Comparison of ENCODE assay signal across 9 cellular contexts in genomic region chr22:23226497-23226850, GRCh38. TPM values are rescaled to one million over a fixed set of nuclear protein-coding genes. Genes with fewer than 3 reads are reported as not detected.
DNase-seq lines count a peak whose midpoint lies in the region; ATAC-seq and TF ChIP-seq lines count a peak whose summit lies in the region.
"Had no signal": no experiment of that assay in that cellular context is flagged by ENCODE, and none has a peak within 500 bp of the region (broad histone marks: within the 10 kb centered on the region; RNA-seq: fewer than 3 reads in every experiment).

No MANE protein-coding gene starts in this region.

- peaks cover 0 to 3% of the 10 kb centered on the region in 2 experiments; a peak in 1 of 4 replicates for H3K9me3 ChIP-seq in HCT116 (ENCODE audit: control insufficient read depth in 1 of 2, insufficient read depth in 1 of 2, low read depth in 1 of 2, low read length in 2 of 2)
- no peaks in the 10 kb centered on the region for H3K9me3 ChIP-seq in trophoblast cell (ENCODE audit: insufficient read depth, low read depth, low read length)

- H4K91ac ChIP-seq in trophoblast cell (ENCODE audit: low read depth, low read length): no peak overlapping the region

- no peak for DNase-seq in HCT116 (ENCODE audit: low read depth, low spot score)
- peak; percentile 50 for DNase-seq in fibroblast of gingiva (ENCODE audit: low read depth)
- DNase-seq in trophoblast cell: no peak
- no peak for DNase-seq in foreskin melanocyte
- no peak for DNase-seq in AML-193 (lab: John Stamatoyannopoulos, UW)
- DNase-seq in AG08396 (ENCODE audit: low spot score): no peak
- DNase-seq: NCI-H1436 treated with DMSO at 0.1 percent for 48 hours had no signal

- peaks cover 6 to 8% of the 10 kb centered on the region in 2 experiments; a peak in 3 of 4 replicates for H3K4me1 ChIP-seq in HCT116 (ENCODE audit: control insufficient read depth in 1 of 2, insufficient read depth in 2 of 2, low read length in 2 of 2)
- peaks cover 6 to 11% of the 10 kb centered on the region in 2 experiments for H3K4me1 ChIP-seq in trophoblast cell (ENCODE audit: control insufficient read depth in 1 of 2, insufficient read depth in 2 of 2, low read length in 2 of 2)

- H3K18ac ChIP-seq in trophoblast cell (ENCODE audit: low read length): no peak overlapping the region

- no peak overlapping the region for H3K14ac ChIP-seq in trophoblast cell (ENCODE audit: low read length)

- H2AFZ ChIP-seq in HCT116 (ENCODE audit: low read depth, low read length, poor library complexity, severe bottlenecking) (no peak overlapping the region), trophoblast cell (ENCODE audit: insufficient read depth, low read length, poor library complexity) (no peak overlapping the region)

- POLR2A ChIA-PET in HCT116 (lab: Charles Lee): no interaction called here

- H2BK5ac ChIP-seq in trophoblast cell (ENCODE audit: low read depth, low read length, poor library complexity): no peak overlapping the region

- H3K79me2 ChIP-seq in HCT116 (ENCODE audit: insufficient read depth, low read length) (peaks cover 94% of the 10 kb centered on the region), trophoblast cell (ENCODE audit: control insufficient read depth, insufficient read depth, low read length, poor library complexity) (peaks cover 21% of the 10 kb centered on the region)

- ATAC-seq in HCT116: no peak
- ATAC-seq in GM21723 (IDR thresholded peaks at IDR 0.05; ENCODE audit: unreplicated experiment): no peak

- no peak for TF ChIP-seq POLR2A in HCT116 (IDR thresholded peaks at IDR 0.05; ENCODE audit: borderline replicate concordance, extremely low read depth, insufficient read depth, insufficient read length)

- BruUV-seq in HCT116 (replicated peaks; lab: Mats Ljungman, UMichigan): no TSS peak

- no peaks in the 10 kb centered on the region for H3K36me3 ChIP-seq in HCT116 (ENCODE audit: control insufficient read depth in 1 of 2, insufficient read depth in 2 of 2, low read length in 2 of 2)
- H3K36me3 ChIP-seq in trophoblast cell (ENCODE audit: control insufficient read depth in 1 of 2, insufficient read depth in 2 of 2, low read length in 2 of 2): peaks cover 0 to 6% of the 10 kb centered on the region in 2 experiments

- H3K27ac ChIP-seq in HCT116 (ENCODE audit: low read depth, low read length) (peak overlapping the region; percentile 16; the same call in 1 of the 2 replicates), VCaP (peak overlapping the region; percentile 41), trophoblast cell (ENCODE audit: low read depth, low read length) (no peak overlapping the region)

- H4K8ac ChIP-seq in trophoblast cell (ENCODE audit: low read depth, low read length): no peak overlapping the region

- H2BK12ac ChIP-seq in trophoblast cell (ENCODE audit: low read length): no peak overlapping the region

- no peak overlapping the region for H3K23ac ChIP-seq in trophoblast cell (ENCODE audit: low read length)

- H4K12ac ChIP-seq in trophoblast cell (ENCODE audit: low read depth, low read length): no peak overlapping the region

- RAD21 ChIA-PET in HCT116 (lab: Charles Lee; ENCODE audit: low non-redundant PET in 1 of 2, low total read pairs in 2 of 2, uncharacterized antibody in 2 of 2, unreplicated experiment in 2 of 2): no interaction called here

- no peaks in the 10 kb centered on the region for H3K79me1 ChIP-seq in trophoblast cell (ENCODE audit: low read length)

- TF ChIP-seq CTCF in HCT116 (IDR thresholded peaks at IDR 0.05 in 2 of 3, conservative IDR thresholded peaks at IDR 0.05 in 1 of 3; ENCODE audit: borderline replicate concordance in 1 of 3, insufficient read depth in 1 of 3, low read depth in 2 of 3, low read length in 2 of 3) (no peak), VCaP (conservative IDR thresholded peaks at IDR 0.05) (no peak)

- H3K4me2 ChIP-seq in HCT116 (ENCODE audit: low read length) (no peak overlapping the region), trophoblast cell (ENCODE audit: low read length) (no peak overlapping the region)

- CTCF ChIA-PET in HCT116 (lab: Charles Lee): no interaction called here

- no peak overlapping the region for H2BK120ac ChIP-seq in trophoblast cell (ENCODE audit: insufficient read depth, low read length, poor library complexity)

- no peaks in the 10 kb centered on the region for H3K9me2 ChIP-seq in HCT116 (ENCODE audit: insufficient read depth)

- intact Hi-C loops in HCT116 (cut with micrococcal nuclease): no loop called here

- no peak overlapping the region for H2AK5ac ChIP-seq in trophoblast cell (ENCODE audit: low read length)

- H3K9ac ChIP-seq in HCT116 (ENCODE audit: low read length): no peak overlapping the region
- H3K9ac ChIP-seq in trophoblast cell (ENCODE audit: low read length): no peak overlapping the region

- H3K27me3 ChIP-seq in HCT116 (ENCODE audit: insufficient read depth, low read length) (no peaks in the 10 kb centered on the region), trophoblast cell (ENCODE audit: insufficient read depth, low read length) (no peaks in the 10 kb centered on the region)

- H4K20me1 ChIP-seq in HCT116 (ENCODE audit: insufficient read depth): peaks cover 10% of the 10 kb centered on the region

- H3K4ac ChIP-seq in trophoblast cell (ENCODE audit: low read depth, low read length): peak overlapping the region; percentile 33

- no peak for TF ChIP-seq RAD21 in HCT116 (IDR thresholded peaks at IDR 0.05; ENCODE audit: low read depth)

- H3K4me3 ChIP-seq in HCT116 (replicated peaks in 1 of 2; ENCODE audit: low read depth in 1 of 2, low read length in 2 of 2): no peak overlapping the region
- H3K4me3 ChIP-seq in trophoblast cell (ENCODE audit: low read depth, low read length): no peak overlapping the region

TF ChIP-seq in HCT116, 20 proteins besides CTCF, POLR2A, EP300 and RAD21:
- TF ChIP-seq ZBTB33 (IDR thresholded peaks at IDR 0.05; ENCODE audit: extremely low read depth, insufficient replicate concordance, low read length) (no peak), CEBPB (IDR thresholded peaks at IDR 0.05; ENCODE audit: low read depth) (no peak), ZNF274 (IDR thresholded peaks at IDR 0.05; ENCODE audit: low read depth, low read length) (no peak), REST (IDR thresholded peaks at IDR 0.05; ENCODE audit: low read depth) (no peak), SP1 (IDR thresholded peaks at IDR 0.05; ENCODE audit: low read depth) (no peak), SIN3A (IDR thresholded peaks at IDR 0.05; ENCODE audit: low read depth) (no peak), EZH2phosphoT487 (IDR thresholded peaks at IDR 0.05; ENCODE audit: borderline replicate concordance) (no peak), CBX3 (IDR thresholded peaks at IDR 0.05; ENCODE audit: low read depth) (no peak), ZFX (IDR thresholded peaks at IDR 0.05) (no peak), FOSL1 (IDR thresholded peaks at IDR 0.05; ENCODE audit: low read depth) (no peak), TCF7L2 (IDR thresholded peaks at IDR 0.05; ENCODE audit: borderline replicate concordance, extremely low read depth, insufficient read depth, insufficient read length) (no peak), EZH2 (IDR thresholded peaks at IDR 0.05) (no peak)
- TF ChIP-seq, protein P1, sequence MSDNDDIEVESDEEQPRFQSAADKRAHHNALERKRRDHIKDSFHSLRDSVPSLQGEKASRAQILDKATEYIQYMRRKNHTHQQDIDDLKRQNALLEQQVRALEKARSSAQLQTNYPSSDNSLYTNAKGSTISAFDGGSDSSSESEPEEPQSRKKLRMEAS (IDR thresholded peaks at IDR 0.05): no peak
- TF ChIP-seq, protein P2, sequence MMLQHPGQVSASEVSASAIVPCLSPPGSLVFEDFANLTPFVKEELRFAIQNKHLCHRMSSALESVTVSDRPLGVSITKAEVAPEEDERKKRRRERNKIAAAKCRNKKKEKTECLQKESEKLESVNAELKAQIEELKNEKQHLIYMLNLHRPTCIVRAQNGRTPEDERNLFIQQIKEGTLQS (IDR thresholded peaks at IDR 0.05): no peak
TF ChIP-seq in HCT116: peak in this region for 0.

RNA-seq across cellular contexts. Expression of gene BCR, which starts 46.2 kb away (rescaled TPM):
- 39.7 TPM for total RNA-seq in HCT116 (2021; ENCODE audit: unreplicated experiment)
- polyA plus RNA-seq in HCT116 (2012): 31.2 and 44.1 TPM in 2 replicates
- polyA plus RNA-seq in trophoblast cell (2013): 49.8 and 53.0 TPM in 2 replicates
